ENCODE assay signal across 8 cellular contexts in the genomic region with DNA sequence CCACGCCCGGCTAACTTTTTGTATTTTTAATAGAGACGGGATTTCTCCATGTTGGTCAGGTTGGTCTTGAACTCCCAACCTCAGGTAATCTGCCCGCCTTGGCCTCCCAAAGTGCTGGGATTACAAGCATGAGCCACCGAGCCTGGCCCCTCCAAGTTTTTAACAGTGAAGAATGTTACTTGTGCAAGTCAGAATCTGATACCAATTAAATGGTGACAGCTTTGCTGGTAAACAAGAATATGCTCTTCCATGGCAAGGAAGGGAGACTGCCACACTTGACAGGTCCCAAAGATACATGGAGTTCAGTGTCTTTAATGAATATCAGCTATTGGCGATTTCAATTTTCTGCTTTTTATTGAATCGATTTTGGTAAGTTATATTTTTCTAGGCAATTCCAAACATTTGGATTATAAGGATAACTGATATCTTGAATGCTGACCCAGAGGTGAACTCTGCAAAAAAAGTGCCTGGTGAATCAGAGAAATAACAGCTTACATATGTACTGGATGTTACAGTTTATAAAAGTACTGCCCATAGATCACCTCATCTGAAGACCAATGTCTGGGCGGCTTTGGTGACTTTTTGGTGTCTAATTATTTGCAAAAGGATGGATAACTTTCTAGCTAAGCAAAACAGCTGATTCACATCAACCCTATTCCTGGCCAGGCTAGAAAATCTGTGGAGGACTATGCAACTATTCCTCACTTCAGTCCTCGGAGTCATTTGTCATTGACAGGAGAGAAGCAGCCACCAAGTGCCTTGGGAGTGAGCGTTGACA. TPM values are rescaled to one million over a fixed set of nuclear protein-coding genes. Genes with fewer than 3 reads are reported as not detected.
DNase-seq lines count a peak whose midpoint lies in the region; ATAC-seq and TF ChIP-seq lines count a peak whose summit lies in the region.

No MANE protein-coding gene starts in this region.

- ATAC-seq in stimulated activated naive CD8-positive, alpha-beta T cell treated with anti-CD3 and anti-CD28 coated beads, Interleukin-15, Interleukin-2, amounts not matched to agents 100 U/mL and 50 U/mL, for 24 hours: no peak

- no peak for DNase-seq in stimulated activated naive CD8-positive, alpha-beta T cell treated with anti-CD3 and anti-CD28 coated beads, Interleukin-15, Interleukin-2, amounts not matched to agents 100 U/mL and 50 U/mL, for 24 hours
- DNase-seq in brain microvascular endothelial cell (peak; percentile 27), mesothelial cell of epicardium (ENCODE audit: low spot score in 2 of 2, unreplicated experiment in 2 of 2) (no peak), HUDEP-2 (lab: John Stamatoyannopoulos, UW; ENCODE audit: unreplicated experiment in 76 of 76) (no peak), epidermal melanocyte (ENCODE audit: insufficient read length, low spot score) (no peak), NCI-H82 (lab: John Stamatoyannopoulos, UW) (no peak), OCI-M2 (lab: John Stamatoyannopoulos, UW; ENCODE audit: unreplicated experiment) (no peak)

- peak overlapping the region; percentile 79 for H3K27ac Mint-ChIP-seq in stimulated activated naive CD8-positive, alpha-beta T cell treated with anti-CD3 and anti-CD28 coated beads, Interleukin-15, Interleukin-2, amounts not matched to agents 100 ng/mL and 50 ng/mL, for 24 hours
- H3K27ac Mint-ChIP-seq in mesothelial cell of epicardium: peak overlapping the region; percentile 85

- in situ Hi-C loops in brain microvascular endothelial cell (cut with HindIII; ENCODE audit: low pct_ligation_motif_present, low sequenced_read_pairs): no loop called here

- peak overlapping the region; percentile 4 for H3K27ac ChIP-seq in brain microvascular endothelial cell

- peak overlapping the region; percentile 84 for H3K4me3 Mint-ChIP-seq in stimulated activated naive CD8-positive, alpha-beta T cell treated with anti-CD3 and anti-CD28 coated beads, Interleukin-15, Interleukin-2, amounts not matched to agents 100 ng/mL and 50 ng/mL, for 24 hours
- peak overlapping the region; percentile 79 for H3K4me3 Mint-ChIP-seq in mesothelial cell of epicardium

- H3K27me3 Mint-ChIP-seq in stimulated activated naive CD8-positive, alpha-beta T cell treated with anti-CD3 and anti-CD28 coated beads, Interleukin-15, Interleukin-2, amounts not matched to agents 100 ng/mL and 50 ng/mL, for 24 hours: no peaks in the 10 kb centered on the region
- no peaks in the 10 kb centered on the region for H3K27me3 Mint-ChIP-seq in mesothelial cell of epicardium (ENCODE audit: low read depth)

- no peaks in the 10 kb centered on the region for H3K9me3 Mint-ChIP-seq in stimulated activated naive CD8-positive, alpha-beta T cell treated with anti-CD3 and anti-CD28 coated beads, Interleukin-15, Interleukin-2, amounts not matched to agents 100 ng/mL and 50 ng/mL, for 24 hours
- H3K9me3 Mint-ChIP-seq in mesothelial cell of epicardium: no peaks in the 10 kb centered on the region

- peaks cover 26% of the 10 kb centered on the region for H3K4me1 Mint-ChIP-seq in stimulated activated naive CD8-positive, alpha-beta T cell treated with anti-CD3 and anti-CD28 coated beads, Interleukin-15, Interleukin-2, amounts not matched to agents 100 ng/mL and 50 ng/mL, for 24 hours (ENCODE audit: low read depth)
- peaks cover 22% of the 10 kb centered on the region for H3K4me1 Mint-ChIP-seq in mesothelial cell of epicardium

- H3K36me3 Mint-ChIP-seq in stimulated activated naive CD8-positive, alpha-beta T cell treated with anti-CD3 and anti-CD28 coated beads, Interleukin-15, Interleukin-2, amounts not matched to agents 100 ng/mL and 50 ng/mL, for 24 hours (ENCODE audit: low read depth): peaks cover 6% of the 10 kb centered on the region
- H3K36me3 Mint-ChIP-seq in mesothelial cell of epicardium: peaks cover 10% of the 10 kb centered on the region

- peak overlapping the region; percentile 72 for H3K4me3 ChIP-seq in brain microvascular endothelial cell (ENCODE audit: low read depth, low read length)

- TF ChIP-seq CTCF in brain microvascular endothelial cell (IDR thresholded peaks at IDR 0.05; ENCODE audit: low read depth, low read length, missing control alignments): no peak
- no peak for TF ChIP-seq CTCF in mesothelial cell of epicardium (IDR thresholded peaks at IDR 0.05; ENCODE audit: unreplicated experiment)

- H3K36me3 ChIP-seq in brain microvascular endothelial cell (replicated peaks): no peaks in the 10 kb centered on the region

- no peaks in the 10 kb centered on the region for H3K27me3 ChIP-seq in brain microvascular endothelial cell (replicated peaks)

RNA-seq across cellular contexts. Expression of gene PARP16, which starts 1.2 kb away (rescaled TPM):
- total RNA-seq in mesothelial cell of epicardium: 17.7 to 21.0 TPM (median 18.6 TPM) in 3 replicates

RNA-seq across cellular contexts. Expression of gene RNU5A-1, which starts 10.4 kb away (rescaled TPM):
- total RNA-seq in mesothelial cell of epicardium: not detected in 3 replicates

RNA-seq across cellular contexts. Expression of gene RNU5B-1, which starts 19.0 kb away (rescaled TPM):
- total RNA-seq in mesothelial cell of epicardium: 16.2 to 27.9 TPM (median 19.7 TPM) in 3 replicates
